Comparison of ENCODE assay signal across 14 cellular contexts in the genomic region with DNA sequence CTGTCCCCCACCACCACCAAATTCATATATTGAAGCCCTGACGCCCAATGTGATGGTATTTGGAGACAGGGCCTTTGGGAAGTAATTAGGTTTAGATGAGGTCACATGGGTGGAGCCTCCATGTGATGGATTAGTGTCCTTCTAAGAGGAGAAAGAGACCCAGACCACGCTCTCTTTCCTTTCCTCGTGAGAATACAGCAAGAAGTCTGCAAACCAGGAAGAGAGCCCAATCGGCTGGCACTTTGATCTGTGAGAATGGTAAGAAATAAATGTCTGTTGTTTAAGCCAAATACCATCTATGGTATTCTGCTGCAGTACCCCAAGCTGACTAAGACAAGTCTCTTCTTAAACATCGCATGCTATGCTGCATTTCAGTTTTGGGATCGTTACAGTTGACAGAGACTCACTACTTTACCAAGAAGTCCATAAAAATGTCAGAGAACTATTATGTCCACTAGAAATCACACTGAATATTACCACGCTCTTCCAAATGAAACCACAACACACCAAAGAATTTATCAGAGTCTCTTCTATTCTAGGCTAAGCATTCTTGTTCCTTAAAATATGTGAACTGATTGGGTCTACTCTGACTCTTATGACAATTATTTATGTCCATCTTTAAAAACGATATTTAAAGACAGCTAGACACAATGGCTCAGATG. TPM values are rescaled to one million over a fixed set of nuclear protein-coding genes. Genes with fewer than 3 reads are reported as not detected.
DNase-seq lines count a peak whose midpoint lies in the region.
"Had no signal": no experiment of that assay in that cellular context is flagged by ENCODE, and none has a peak within 500 bp of the region (broad histone marks: within the 10 kb centered on the region; RNA-seq: fewer than 3 reads in every experiment).

No MANE protein-coding gene starts in this region.

- peak overlapping the region; percentile 80 for H3K27ac Mint-ChIP-seq in activated naive CD4-positive, alpha-beta T cell treated with anti-CD3 and anti-CD28 coated beads, Interleukin-2, amount 10 ng/mL, durations not matched to agents 7 days and 5 days
- peak overlapping the region; percentile 72 for H3K27ac Mint-ChIP-seq in T-helper 2 cell treated with Interferon-gamma antibody and Interleukin-4, amounts not matched to agents 5 μg/mL and 100 μg/mL, for 36 hours

- CTCF ChIA-PET in activated naive CD4-positive, alpha-beta T cell treated with anti-CD3 and anti-CD28 coated beads, Interleukin-2, amount 10 ng/mL, durations not matched to agents 7 days and 5 days (lab: Charles Lee) = interaction anchor here (0.9 to 1.3 kb wide), 3 partner anchors 8 to 30 kb away, joined by 3 to 4 read pairs (median 4); no protein-coding TSS in a partner anchor

- peak; percentile 37 for DNase-seq in activated naive CD4-positive, alpha-beta T cell treated with anti-CD3 and anti-CD28 coated beads, Interleukin-2, amount 10 ng/mL, durations not matched to agents 7 days and 5 days
- DNase-seq in activated naive CD4-positive, alpha-beta T cell treated with Interleukin-2 at 50 U/mL for 16 hours = no peak
- DNase-seq in T-helper 2 cell treated with Interferon-gamma antibody and Interleukin-4, amounts not matched to agents 5 μg/mL and 100 μg/mL, for 36 hours (ENCODE audit: low spot score) = no peak
- no peak for DNase-seq in effector memory CD4-positive, alpha-beta T cell
- no peak for DNase-seq in DMS153 treated with DMSO at 0.1 percent for 48 hours (lab: John Stamatoyannopoulos, UW; ENCODE audit: unreplicated experiment)
- DNase-seq in A172 (ENCODE audit: low spot score) = no peak
- no peak for DNase-seq in D341Med (ENCODE audit: low spot score)
- DNase-seq: activated B cell treated with CpG ODN at 0.5 μM for 24 hours, NCI-H1105, SW 1271, upper lobe of right lung had no signal

- H3K4me1 ChIP-seq in effector memory CD4-positive, alpha-beta T cell (ENCODE audit: control insufficient read depth, insufficient read depth, low read length, poor library complexity, severe bottlenecking) = peaks cover 77% of the 10 kb centered on the region
- peaks cover 31% of the 10 kb centered on the region for H3K4me1 ChIP-seq in thymus (ENCODE audit: control insufficient read depth, insufficient read depth, low read length)

- no peaks in the 10 kb centered on the region for H3K9me3 Mint-ChIP-seq in activated naive CD4-positive, alpha-beta T cell treated with anti-CD3 and anti-CD28 coated beads, Interleukin-2, amount 10 ng/mL, durations not matched to agents 7 days and 5 days
- no peaks in the 10 kb centered on the region for H3K9me3 Mint-ChIP-seq in T-helper 2 cell treated with Interferon-gamma antibody and Interleukin-4, amounts not matched to agents 5 μg/mL and 100 μg/mL, for 36 hours
- H3K9me3 Mint-ChIP-seq: activated B cell treated with CpG ODN at 0.5 μM for 24 hours had no signal

- no peaks in the 10 kb centered on the region for H3K27me3 Mint-ChIP-seq in activated naive CD4-positive, alpha-beta T cell treated with anti-CD3 and anti-CD28 coated beads, Interleukin-2, amount 10 ng/mL, durations not matched to agents 7 days and 5 days
- H3K27me3 Mint-ChIP-seq in T-helper 2 cell treated with Interferon-gamma antibody and Interleukin-4, amounts not matched to agents 5 μg/mL and 100 μg/mL, for 36 hours (ENCODE audit: low read depth) = no peaks in the 10 kb centered on the region
- H3K27me3 Mint-ChIP-seq: activated B cell treated with CpG ODN at 0.5 μM for 24 hours had no signal

- no peaks in the 10 kb centered on the region for H3K9me3 ChIP-seq in effector memory CD4-positive, alpha-beta T cell (ENCODE audit: control insufficient read depth, low read length)
- H3K9me3 ChIP-seq in thymus (ENCODE audit: control insufficient read depth) = no peaks in the 10 kb centered on the region
- H3K9me3 ChIP-seq: ascending aorta, upper lobe of right lung had no signal

- H3K36me3 Mint-ChIP-seq in activated naive CD4-positive, alpha-beta T cell treated with anti-CD3 and anti-CD28 coated beads, Interleukin-2, amount 10 ng/mL, durations not matched to agents 7 days and 5 days = peaks cover 51% of the 10 kb centered on the region
- H3K36me3 Mint-ChIP-seq in T-helper 2 cell treated with Interferon-gamma antibody and Interleukin-4, amounts not matched to agents 5 μg/mL and 100 μg/mL, for 36 hours (ENCODE audit: low read depth) = peaks cover 38% of the 10 kb centered on the region

- 69% methylated on average over 8 of the region's 8 CpGs for WGBS in thymus

- peak overlapping the region; percentile 5 for H3K4me3 ChIP-seq in effector memory CD4-positive, alpha-beta T cell (ENCODE audit: insufficient read depth, low read depth, low read length, poor library complexity, severe bottlenecking)
- H3K4me3 ChIP-seq in thymus (ENCODE audit: low read length) = no peak overlapping the region
- H3K4me3 ChIP-seq: ascending aorta, coronary artery, upper lobe of right lung had no signal

- H3K4me3 Mint-ChIP-seq in activated naive CD4-positive, alpha-beta T cell treated with anti-CD3 and anti-CD28 coated beads, Interleukin-2, amount 10 ng/mL, durations not matched to agents 7 days and 5 days = peak overlapping the region; percentile 30
- peak overlapping the region; percentile 52 for H3K4me3 Mint-ChIP-seq in T-helper 2 cell treated with Interferon-gamma antibody and Interleukin-4, amounts not matched to agents 5 μg/mL and 100 μg/mL, for 36 hours
- H3K4me3 Mint-ChIP-seq: activated B cell treated with CpG ODN at 0.5 μM for 24 hours had no signal

- no peaks in the 10 kb centered on the region for H3K36me3 ChIP-seq in effector memory CD4-positive, alpha-beta T cell (ENCODE audit: control insufficient read depth, insufficient read depth, low read length)
- no peaks in the 10 kb centered on the region for H3K36me3 ChIP-seq in thymus (ENCODE audit: control insufficient read depth, insufficient read depth)
- H3K36me3 ChIP-seq: ascending aorta, upper lobe of right lung had no signal

- H3K4me1 Mint-ChIP-seq in activated naive CD4-positive, alpha-beta T cell treated with anti-CD3 and anti-CD28 coated beads, Interleukin-2, amount 10 ng/mL, durations not matched to agents 7 days and 5 days = peaks cover 92% of the 10 kb centered on the region
- H3K4me1 Mint-ChIP-seq in T-helper 2 cell treated with Interferon-gamma antibody and Interleukin-4, amounts not matched to agents 5 μg/mL and 100 μg/mL, for 36 hours (ENCODE audit: low read depth) = peaks cover 83% of the 10 kb centered on the region

- H3K27ac ChIP-seq in effector memory CD4-positive, alpha-beta T cell (ENCODE audit: insufficient read depth, low read length, poor library complexity, severe bottlenecking) = peak overlapping the region; percentile 47
- peak overlapping the region; percentile 15 for H3K27ac ChIP-seq in thymus (ENCODE audit: low read depth)
- H3K27ac ChIP-seq: ascending aorta, coronary artery, upper lobe of right lung had no signal

- H3K27me3 ChIP-seq in effector memory CD4-positive, alpha-beta T cell (replicated peaks; ENCODE audit: control insufficient read depth, insufficient read depth, low read length, poor library complexity, severe bottlenecking) = no peaks in the 10 kb centered on the region
- no peaks in the 10 kb centered on the region for H3K27me3 ChIP-seq in thymus (ENCODE audit: control insufficient read depth, insufficient read depth)
- H3K27me3 ChIP-seq: ascending aorta, upper lobe of right lung had no signal

RNA-seq across cellular contexts. Expression of a gene that starts 48.5 kb away (rescaled TPM):
- polyA plus RNA-seq in thymus = 11.1 TPM
- 22.4 and 26.1 TPM in 2 replicates for total RNA-seq in A172 (2014; rRNA removed; shearing (Covaris generic))
